1 cellular context compared by ENCODE assay signal in genomic region chr10:35208949-35209613, GRCh38.
TF ChIP-seq lines count a peak whose summit lies in the region.

No MANE protein-coding gene starts in this region.

TF ChIP-seq in SK-N-SH treated with all-trans-retinoic acid at 6 μM for 48 hours, 23 proteins besides CTCF, POLR2A, EP300 and RAD21 (continued from another document):
- TF ChIP-seq, protein P1, sequence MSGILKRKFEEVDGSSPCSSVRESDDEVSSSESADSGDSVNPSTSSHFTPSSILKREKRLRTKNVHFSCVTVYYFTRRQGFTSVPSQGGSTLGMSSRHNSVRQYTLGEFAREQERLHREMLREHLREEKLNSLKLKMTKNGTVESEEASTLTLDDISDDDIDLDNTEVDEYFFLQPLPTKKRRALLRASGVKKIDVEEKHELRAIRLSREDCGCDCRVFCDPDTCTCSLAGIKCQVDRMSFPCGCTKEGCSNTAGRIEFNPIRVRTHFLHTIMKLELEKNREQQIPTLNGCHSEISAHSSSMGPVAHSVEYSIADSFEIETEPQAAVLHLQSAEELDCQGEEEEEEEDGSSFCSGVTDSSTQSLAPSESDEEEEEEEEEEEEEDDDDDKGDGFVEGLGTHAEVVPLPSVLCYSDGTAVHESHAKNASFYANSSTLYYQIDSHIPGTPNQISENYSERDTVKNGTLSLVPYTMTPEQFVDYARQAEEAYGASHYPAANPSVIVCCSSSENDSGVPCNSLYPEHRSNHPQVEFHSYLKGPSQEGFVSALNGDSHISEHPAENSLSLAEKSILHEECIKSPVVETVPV (CRISPR knock-in tag; IDR thresholded peaks at IDR 0.05): no peak
- TF ChIP-seq OSR1 (CRISPR knock-in tag; IDR thresholded peaks at IDR 0.05) (no peak), RARB (CRISPR knock-in tag; IDR thresholded peaks at IDR 0.05) (no peak)
TF ChIP-seq in SK-N-SH treated with all-trans-retinoic acid at 6 μM for 48 hours: peak in this region for 0.
